Comparison of ENCODE assay signal across 8 cellular contexts in the genomic region with DNA sequence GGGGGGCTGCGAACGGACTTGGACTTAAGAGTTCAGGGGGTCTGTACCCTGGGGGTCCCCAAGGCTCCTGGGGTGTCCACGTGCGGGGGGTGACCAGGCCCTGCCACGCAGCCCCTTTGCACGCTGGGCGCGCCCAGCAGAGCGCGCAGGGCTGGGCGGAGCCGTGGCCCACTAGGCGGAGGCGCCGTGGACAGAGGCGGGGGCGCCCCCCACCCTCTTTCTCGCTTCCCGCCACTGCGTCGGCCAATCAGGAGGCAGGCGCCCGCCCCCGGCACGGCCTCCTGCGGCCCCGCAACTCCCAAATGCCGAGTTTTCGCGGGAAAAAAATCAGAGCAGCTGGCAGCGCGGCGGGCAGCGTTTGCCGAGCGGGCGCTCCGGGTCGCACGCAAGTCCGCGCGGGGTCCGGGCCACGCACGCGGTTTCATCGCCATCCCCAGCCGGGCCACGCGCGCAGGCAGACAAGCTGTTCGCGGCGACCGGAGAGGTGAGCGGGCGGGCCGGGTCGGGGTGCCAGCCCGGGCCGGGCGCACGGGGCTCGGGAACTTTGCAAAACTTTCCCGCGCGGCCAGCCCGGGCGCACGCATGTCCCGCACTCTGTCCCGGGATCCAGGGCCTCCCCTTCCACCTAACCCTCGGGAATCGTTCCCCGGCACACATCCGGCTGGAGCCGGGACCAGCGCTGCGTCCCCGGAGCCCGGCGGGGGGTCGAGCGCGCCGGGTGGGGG. TPM values are rescaled to one million over a fixed set of nuclear protein-coding genes. Genes with fewer than 3 reads are reported as not detected.
A peak's percentile ranks its signal among the peaks of the same experiment; 100 is the strongest.
DNase-seq lines count a peak whose midpoint lies in the region; ATAC-seq lines count a peak whose summit lies in the region.

A gene (plus strand): TSS at position 330 of the 725 bp plus-strand sequence. CDS start 1,385 bp downstream, outside the sequence.

- ATAC-seq in HG03135 (IDR thresholded peaks at IDR 0.05; ENCODE audit: unreplicated experiment) = peak; percentile 13
- peak; percentile 32 for ATAC-seq in activated naive CD8-positive, alpha-beta T cell treated with anti-CD3 and anti-CD28 coated beads, Interleukin-2, amount 10 ng/mL, durations not matched to agents 7 days and 5 days (ENCODE audit: low read depth)
- ATAC-seq in GM18858 (IDR thresholded peaks at IDR 0.05; ENCODE audit: unreplicated experiment) = no peak

- H3K27me3 Mint-ChIP-seq in activated CD4-positive, alpha-beta T cell treated with anti-CD3 and anti-CD28 coated beads, Interleukin-2, amount 10 ng/mL, durations not matched to agents 24 days and 14 days = no peaks in the 10 kb centered on the region
- H3K27me3 Mint-ChIP-seq in activated naive CD8-positive, alpha-beta T cell treated with anti-CD3 and anti-CD28 coated beads, Interleukin-2, amount 10 ng/mL, durations not matched to agents 7 days and 5 days = no peaks in the 10 kb centered on the region

- intact Hi-C loops in activated CD4-positive, alpha-beta T cell treated with anti-CD3 and anti-CD28 coated beads, Interleukin-2, amount 10 ng/mL, durations not matched to agents 24 days and 14 days (cut with micrococcal nuclease) = no loop called here

- H3K27ac Mint-ChIP-seq in activated CD4-positive, alpha-beta T cell treated with anti-CD3 and anti-CD28 coated beads, Interleukin-2, amount 10 ng/mL, durations not matched to agents 24 days and 14 days = peak within 1 kb of the TSS; percentile 86
- peak within 1 kb of the TSS; percentile 76 for H3K27ac Mint-ChIP-seq in activated naive CD8-positive, alpha-beta T cell treated with anti-CD3 and anti-CD28 coated beads, Interleukin-2, amount 10 ng/mL, durations not matched to agents 7 days and 5 days

- peaks cover 29% of the 10 kb centered on the region for H3K4me1 Mint-ChIP-seq in activated CD4-positive, alpha-beta T cell treated with anti-CD3 and anti-CD28 coated beads, Interleukin-2, amount 10 ng/mL, durations not matched to agents 24 days and 14 days
- peaks cover 30% of the 10 kb centered on the region for H3K4me1 Mint-ChIP-seq in activated naive CD8-positive, alpha-beta T cell treated with anti-CD3 and anti-CD28 coated beads, Interleukin-2, amount 10 ng/mL, durations not matched to agents 7 days and 5 days

- POLR2A ChIA-PET in activated naive CD8-positive, alpha-beta T cell treated with anti-CD3 and anti-CD28 coated beads, Interleukin-2, amount 10 ng/mL, durations not matched to agents 7 days and 5 days (lab: Charles Lee) = interaction anchor here (3.3 kb wide), 1 partner anchor 185 kb away, joined by 7 read pairs; a partner anchor contains a TSS

- H3K36me3 Mint-ChIP-seq in activated CD4-positive, alpha-beta T cell treated with anti-CD3 and anti-CD28 coated beads, Interleukin-2, amount 10 ng/mL, durations not matched to agents 24 days and 14 days (ENCODE audit: low read depth) = peaks cover 34% of the 10 kb centered on the region
- H3K36me3 Mint-ChIP-seq in activated naive CD8-positive, alpha-beta T cell treated with anti-CD3 and anti-CD28 coated beads, Interleukin-2, amount 10 ng/mL, durations not matched to agents 7 days and 5 days = peaks cover 22% of the 10 kb centered on the region

- peak; percentile 88 for DNase-seq in activated CD4-positive, alpha-beta T cell treated with anti-CD3 and anti-CD28 coated beads, Interleukin-2, amount 10 ng/mL, durations not matched to agents 24 days and 14 days
- DNase-seq in activated CD4-positive, alpha-beta T cell treated with anti-CD3 and anti-CD28 coated beads for 1 hour = no peak
- DNase-seq in NOMO-1 treated with dmso at 0.1 percent for 144 hours (lab: John Stamatoyannopoulos, UW; ENCODE audit: unreplicated experiment) (peak; percentile 46), islet precursor cell (peak; percentile 62)
- peak; percentile 76 for DNase-seq in activated naive CD8-positive, alpha-beta T cell treated with anti-CD3 and anti-CD28 coated beads, Interleukin-2, amount 10 ng/mL, durations not matched to agents 7 days and 5 days
- peak in 2 of 3 experiments; percentile 63 to 87 for DNase-seq in stimulated activated CD4-positive, alpha-beta T cell treated with anti-CD3 and anti-CD28 coated beads, TNF-alpha, amount 100 ng/mL, for 24 hours (ENCODE audit: low read depth in 3 of 3)

- no peaks in the 10 kb centered on the region for H3K9me3 Mint-ChIP-seq in activated CD4-positive, alpha-beta T cell treated with anti-CD3 and anti-CD28 coated beads, Interleukin-2, amount 10 ng/mL, durations not matched to agents 24 days and 14 days
- no peaks in the 10 kb centered on the region for H3K9me3 Mint-ChIP-seq in activated naive CD8-positive, alpha-beta T cell treated with anti-CD3 and anti-CD28 coated beads, Interleukin-2, amount 10 ng/mL, durations not matched to agents 7 days and 5 days

- peak within 1 kb of the TSS; percentile 86 for H3K4me3 Mint-ChIP-seq in activated CD4-positive, alpha-beta T cell treated with anti-CD3 and anti-CD28 coated beads, Interleukin-2, amount 10 ng/mL, durations not matched to agents 24 days and 14 days
- H3K4me3 Mint-ChIP-seq in activated naive CD8-positive, alpha-beta T cell treated with anti-CD3 and anti-CD28 coated beads, Interleukin-2, amount 10 ng/mL, durations not matched to agents 7 days and 5 days = peak within 1 kb of the TSS; percentile 82

RNA-seq across cellular contexts. Expression of the gene that starts here (rescaled TPM):
- total RNA-seq in activated CD4-positive, alpha-beta T cell treated with anti-CD3 and anti-CD28 coated beads, Interleukin-2, amount 10 ng/mL, durations not matched to agents 24 days and 14 days = 158 and 161 TPM in 2 replicates
- 100 to 1,000 TPM in 1 of 2 experiments, 10 to 100 TPM in 1; 90.8 to 103 TPM for total RNA-seq in activated naive CD8-positive, alpha-beta T cell treated with anti-CD3 and anti-CD28 coated beads, Interleukin-2, amount 10 ng/mL, durations not matched to agents 7 days and 5 days
